In genomic region chr4:473575-474457, GRCh38 we compare ENCODE assay signal across 8 cellular contexts. TPM values are rescaled to one million over a fixed set of nuclear protein-coding genes. Genes with fewer than 3 reads are reported as not detected.
DNase-seq lines count a peak whose midpoint lies in the region; ATAC-seq and TF ChIP-seq lines count a peak whose summit lies in the region.

No MANE protein-coding gene starts in this region.

- no peaks in the 10 kb centered on the region for H3K27me3 Mint-ChIP-seq in type B pancreatic cell

- peak overlapping the region; percentile 84 to 95 (median 89) for H3K27ac ChIP-seq in adrenal gland
- peak overlapping the region; percentile 44 to 97 (median 92) for H3K27ac ChIP-seq in heart right ventricle

- peaks cover 16% of the 10 kb centered on the region for H3K4me1 Mint-ChIP-seq in type B pancreatic cell (ENCODE audit: unreplicated experiment)

- H3K4me1 ChIP-seq in adrenal gland (replicated peaks in 1 of 2) (peaks cover 0 to 15% of the 10 kb centered on the region in 2 donors), heart right ventricle (peaks cover 0 to 30% (median 12%) of the 10 kb centered on the region in 9 donors)

- DNase-seq in GM10248 (ENCODE audit: extremely low spot score) (peak; percentile 97), NCI-H1105 treated with DMSO at 0.1 percent for 48 hours (lab: John Stamatoyannopoulos, UW) (peak; percentile 92), SW480 (ENCODE audit: low spot score) (peak; percentile 94), adrenal gland (peak; percentile 95 to 99 (median 97)), heart right ventricle (peak; percentile 91 to 98), pons (ENCODE audit: low spot score) (peak; percentile 100), type B pancreatic cell (ENCODE audit: extremely low spot score, unreplicated experiment) (peak; percentile 93)

- H3K9me3 Mint-ChIP-seq in type B pancreatic cell, result peaks cover 31% of the 10 kb centered on the region

- ATAC-seq in HG02610 (IDR thresholded peaks at IDR 0.05; ENCODE audit: unreplicated experiment) (peak; percentile 100), heart right ventricle (peak; percentile 99 to 100 (median 100))

- H3K36me3 ChIP-seq in adrenal gland (replicated peaks in 1 of 2) (peaks cover 0 to 6% of the 10 kb centered on the region in 2 donors), heart right ventricle (peaks cover 0 to 42% (median 26%) of the 10 kb centered on the region in 9 donors)

- intact Hi-C loops in adrenal gland (cut with DNase I) (no loop called here), heart right ventricle (cut with DNase I) (loop anchor here in 2 of 10 donors (2.0 kb wide), 1 partner anchor 25 kb away; the partner anchor contains the start of genes PIGG (in 2 of the 2) and ZNF721 (in 2 of the 2))

- H3K4me3 Mint-ChIP-seq in type B pancreatic cell, result peak overlapping the region; percentile 100

- H3K27me3 ChIP-seq in adrenal gland (no peaks in the 10 kb centered on the region), heart right ventricle (no peaks in the 10 kb centered on the region)

- H3K27ac Mint-ChIP-seq in type B pancreatic cell, result peak overlapping the region; percentile 100

- CTCF ChIA-PET in GM10248 (lab: Yijun Ruan, JAX), result interaction anchor here (1.1 to 1.7 kb wide), 4 partner anchors 10 to 349 kb away, joined by 3 to 5 read pairs (median 4); partner anchors contain the start of genes ZNF141 and ZNF718

- TF ChIP-seq CTCF in GM10248 (IDR thresholded peaks at IDR 0.05; ENCODE audit: control extremely low read depth, extremely low read depth, low read depth, missing control alignments) (no peak), adrenal gland (IDR thresholded peaks at IDR 0.05) (peak in 1 of 6 experiments; percentile 5), heart right ventricle (IDR thresholded peaks at IDR 0.05) (no peak), type B pancreatic cell (conservative IDR thresholded peaks at IDR 0.05) (no peak)

- peak; percentile 54 to 86 for TF ChIP-seq POLR2A in adrenal gland (IDR thresholded peaks at IDR 0.05)

- H3K4me3 ChIP-seq in adrenal gland (peak overlapping the region; percentile 75 to 90 (median 86)), heart right ventricle (peak overlapping the region; percentile 80 to 99 (median 92))

- POLR2A ChIA-PET in GM10248 (lab: Yijun Ruan, JAX), result no interaction called here

- H3K9me3 ChIP-seq in adrenal gland (replicated peaks in 1 of 3) (peaks cover 0 to 21% (median 0%) of the 10 kb centered on the region in 3 donors), heart right ventricle (peaks cover 0 to 77% (median 8%) of the 10 kb centered on the region in 11 donors)

- 0 to 2% (median 0%) methylated on average over 26 to 55 of the region's 55 CpGs for WGBS in adrenal gland, 4 donors
- 1% methylated on average over 55 of the region's 55 CpGs for WGBS in heart right ventricle, 2 donors

- peaks cover 56% of the 10 kb centered on the region for H3K36me3 Mint-ChIP-seq in type B pancreatic cell

RNA-seq across cellular contexts. Expression of gene ZNF721, which starts 25.1 kb away (rescaled TPM):
- total RNA-seq in adrenal gland (10 to 100 TPM in 7 of 8 donors, 1 to 10 TPM in 1; 4.0 to 27.0 (median 20.3) TPM), heart right ventricle (10 to 100 TPM in 9 of 10 donors, 1 to 10 TPM in 1; 9.9 to 17.6 (median 15.3) TPM), type B pancreatic cell (ENCODE audit: low replicate concordance) (36.2 and 42.0 TPM in 2 replicates)
- polyA plus RNA-seq in adrenal gland (10 to 100 TPM; 17.5 to 27.1 (median 19.0) TPM), heart right ventricle (10 to 100 TPM in 1 of 2 donors, 1 to 10 TPM in 1; 4.9 to 11.3 TPM)

RNA-seq across cellular contexts. Expression of gene PIGG, which starts 25.2 kb away (rescaled TPM):
- total RNA-seq in adrenal gland (10 to 100 TPM; 25.7 to 63.8 (median 47.3) TPM), heart right ventricle (10 to 100 TPM; 13.2 to 20.4 (median 17.1) TPM), type B pancreatic cell (ENCODE audit: low replicate concordance) (61.8 and 63.6 TPM in 2 replicates)
- polyA plus RNA-seq in adrenal gland (100 to 1,000 TPM in 1 of 3 donors, 10 to 100 TPM in 2; 31.4 to 115 (median 66.5) TPM), heart right ventricle (10 to 100 TPM; 12.6 to 49.5 TPM)

Comparison
In these comparisons a context has a peak if more than half of its experiments do, and no peak if none do; other contexts are left out.
1. Peak in every context shown above with its lines: DNase-seq, ATAC-seq, H3K4me3 ChIP-seq and H3K27ac ChIP-seq.